In genomic region chr3:101574388-101575156, GRCh38 we compare ENCODE assay signal across 8 cellular contexts. TPM values are rescaled to one million over a fixed set of nuclear protein-coding genes. Genes with fewer than 3 reads are reported as not detected.
DNase-seq lines count a peak whose midpoint lies in the region; ATAC-seq and TF ChIP-seq lines count a peak whose summit lies in the region.

No MANE protein-coding gene starts in this region.

- peaks cover 3% of the 10 kb centered on the region for H3K9me3 Mint-ChIP-seq in activated CD4-positive, alpha-beta T cell treated with anti-CD3 and anti-CD28 coated beads, Interleukin-2, amount 10 ng/mL, durations not matched to agents 24 days and 14 days

- peak overlapping the region; percentile 72 to 93 (median 83) for H3K4me3 ChIP-seq in esophagus muscularis mucosa
- peak overlapping the region; percentile 86 to 98 for H3K4me3 ChIP-seq in muscle layer of duodenum (ENCODE audit: low read depth in 1 of 2, low read length in 2 of 2)
- H3K4me3 ChIP-seq in thymus (ENCODE audit: low read length) = peak overlapping the region; percentile 76

- H3K4me1 Mint-ChIP-seq in activated CD4-positive, alpha-beta T cell treated with anti-CD3 and anti-CD28 coated beads, Interleukin-2, amount 10 ng/mL, durations not matched to agents 24 days and 14 days = peaks cover 47% of the 10 kb centered on the region

- peak overlapping the region; percentile 94 for H3K4me3 Mint-ChIP-seq in activated CD4-positive, alpha-beta T cell treated with anti-CD3 and anti-CD28 coated beads, Interleukin-2, amount 10 ng/mL, durations not matched to agents 24 days and 14 days

- H3K36me3 ChIP-seq in esophagus muscularis mucosa (peaks cover 0 to 14% (median 11%) of the 10 kb centered on the region in 4 donors), muscle layer of duodenum (ENCODE audit: control insufficient read depth in 1 of 2, insufficient read depth in 2 of 2, low read length in 2 of 2) (peaks cover 0 to 14% of the 10 kb centered on the region in 2 donors), thymus (ENCODE audit: control insufficient read depth, insufficient read depth) (peaks cover 1% of the 10 kb centered on the region)

- peaks cover 36 to 55% (median 53%) of the 10 kb centered on the region in 4 donors for H3K4me1 ChIP-seq in esophagus muscularis mucosa
- peaks cover 24 to 33% of the 10 kb centered on the region in 2 donors for H3K4me1 ChIP-seq in muscle layer of duodenum (ENCODE audit: control insufficient read depth in 1 of 2, insufficient read depth in 2 of 2, low read length in 2 of 2)
- H3K4me1 ChIP-seq in thymus (ENCODE audit: control insufficient read depth, insufficient read depth, low read length) = peaks cover 8% of the 10 kb centered on the region

- peak; percentile 43 for DNase-seq in AG08396 (ENCODE audit: low spot score)
- DNase-seq in NCI-H1105 treated with DMSO at 0.1 percent for 48 hours (lab: John Stamatoyannopoulos, UW) = peak; percentile 67
- peak; percentile 88 for DNase-seq in activated CD4-positive, alpha-beta T cell treated with anti-CD3 and anti-CD28 coated beads, Interleukin-2, amount 10 ng/mL, durations not matched to agents 24 days and 14 days
- peak; percentile 92 for DNase-seq in esophagus muscularis mucosa (ENCODE audit: extremely low spot score)

- H3K27ac ChIP-seq in esophagus muscularis mucosa (replicated peaks in 1 of 4) (peak overlapping the region; percentile 95 to 99 (median 98)), muscle layer of duodenum (ENCODE audit: low read length) (peak overlapping the region; percentile 99), thymus (ENCODE audit: low read depth) (peak overlapping the region; percentile 96)

- peaks cover 29% of the 10 kb centered on the region for H3K36me3 Mint-ChIP-seq in activated CD4-positive, alpha-beta T cell treated with anti-CD3 and anti-CD28 coated beads, Interleukin-2, amount 10 ng/mL, durations not matched to agents 24 days and 14 days (ENCODE audit: low read depth)

- H3K27me3 Mint-ChIP-seq in activated CD4-positive, alpha-beta T cell treated with anti-CD3 and anti-CD28 coated beads, Interleukin-2, amount 10 ng/mL, durations not matched to agents 24 days and 14 days = no peaks in the 10 kb centered on the region

- TF ChIP-seq EP300 in esophagus muscularis mucosa (IDR thresholded peaks at IDR 0.05) = no peak

- WGBS in esophagus muscularis mucosa = under 1% methylated on average over 34 of the region's 42 CpGs
- under 1% methylated on average over 42 of the region's 42 CpGs for WGBS in thymus

- H3K27me3 ChIP-seq in esophagus muscularis mucosa = no peaks in the 10 kb centered on the region
- H3K27me3 ChIP-seq in muscle layer of duodenum (ENCODE audit: low read depth, low read length) = no peaks in the 10 kb centered on the region
- H3K27me3 ChIP-seq in thymus (ENCODE audit: control insufficient read depth, insufficient read depth) = no peaks in the 10 kb centered on the region

- H3K27ac Mint-ChIP-seq in activated CD4-positive, alpha-beta T cell treated with anti-CD3 and anti-CD28 coated beads, Interleukin-2, amount 10 ng/mL, durations not matched to agents 24 days and 14 days = peak overlapping the region; percentile 95

- intact Hi-C loops in activated CD4-positive, alpha-beta T cell treated with anti-CD3 and anti-CD28 coated beads, Interleukin-2, amount 10 ng/mL, durations not matched to agents 24 days and 14 days (cut with micrococcal nuclease) = loop anchor here (1.0 to 10.0 kb wide), 8 partner anchors 56 to 1172 kb away; partner anchors contain the start of genes CEP97, LNP1, RPL24 and TFG
- intact Hi-C loops in esophagus muscularis mucosa (cut with DNase I) = loop anchor here (5.0 to 10.0 kb wide), 2 partner anchors 103 to 620 kb away; partner anchors contain the start of gene ZBTB11

- ATAC-seq in GM18498 (IDR thresholded peaks at IDR 0.05; ENCODE audit: unreplicated experiment) (peak; percentile 51), HG02852 (IDR thresholded peaks at IDR 0.05; ENCODE audit: unreplicated experiment) (peak; percentile 43)

- H3K9me3 ChIP-seq in esophagus muscularis mucosa (no peaks in the 10 kb centered on the region), muscle layer of duodenum (ENCODE audit: control insufficient read depth in 1 of 2, low read length in 2 of 2) (no peaks in the 10 kb centered on the region), thymus (ENCODE audit: control insufficient read depth) (no peaks in the 10 kb centered on the region)

- no peak for TF ChIP-seq POLR2A in esophagus muscularis mucosa (IDR thresholded peaks at IDR 0.05; ENCODE audit: low read depth)

- no peak for TF ChIP-seq CTCF in esophagus muscularis mucosa (IDR thresholded peaks at IDR 0.05)

RNA-seq across cellular contexts. Expression of gene PCNP, which starts 0.6 kb away (rescaled TPM):
- 190 and 205 TPM in 2 replicates for total RNA-seq in activated CD4-positive, alpha-beta T cell treated with anti-CD3 and anti-CD28 coated beads, Interleukin-2, amount 10 ng/mL, durations not matched to agents 24 days and 14 days
- 100 to 1,000 TPM; 105 to 186 (median 124) TPM for total RNA-seq in esophagus muscularis mucosa
- 159 TPM for polyA plus RNA-seq in thymus

RNA-seq across cellular contexts. Expression of gene TRMT10C, which starts 12.9 kb away (rescaled TPM):
- 58.3 and 59.9 TPM in 2 replicates for total RNA-seq in activated CD4-positive, alpha-beta T cell treated with anti-CD3 and anti-CD28 coated beads, Interleukin-2, amount 10 ng/mL, durations not matched to agents 24 days and 14 days
- 10 to 100 TPM; 14.4 to 21.7 (median 17.3) TPM for total RNA-seq in esophagus muscularis mucosa
- polyA plus RNA-seq in thymus = 28.7 TPM

Comparison
In these comparisons a context has a peak if more than half of its experiments do, and no peak if none do; other contexts are left out.
1. Peak in every context shown above with its lines: DNase-seq, ATAC-seq, H3K4me3 ChIP-seq and H3K27ac ChIP-seq.